In the genomic region with DNA sequence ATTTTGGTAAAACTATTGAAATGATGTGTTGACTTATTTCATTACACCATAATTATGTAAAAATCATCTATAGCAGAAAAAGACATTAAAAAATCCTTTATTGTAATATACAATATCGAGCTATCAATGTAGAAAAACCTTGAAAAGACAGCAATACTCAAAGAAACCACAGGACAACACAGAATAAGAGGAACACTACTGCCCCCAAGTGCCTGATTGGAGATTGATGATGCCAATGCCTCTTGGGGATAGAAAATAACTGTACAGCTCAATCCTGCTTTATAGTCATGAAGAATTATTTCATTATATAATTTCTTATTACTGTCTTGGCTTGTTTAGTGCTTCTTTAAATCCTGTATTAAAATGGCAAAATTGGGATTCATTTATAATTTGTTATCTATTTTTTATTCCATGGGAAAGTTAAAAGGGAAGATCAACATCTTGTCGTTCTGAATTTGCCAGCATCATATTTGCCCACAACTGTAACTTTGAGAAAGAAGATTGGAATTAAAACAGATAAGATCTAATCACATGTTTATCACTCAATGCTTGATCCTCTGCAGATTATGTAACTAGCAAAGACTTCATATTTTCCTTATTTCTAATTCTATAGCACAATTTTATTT, we compare ENCODE assay signal across 8 cellular contexts.
DNase-seq lines count a peak whose midpoint lies in the region; ATAC-seq and TF ChIP-seq lines count a peak whose summit lies in the region.

No MANE protein-coding gene starts in this region.

- no peak overlapping the region for H3K27ac Mint-ChIP-seq in type B pancreatic cell
- H3K27ac Mint-ChIP-seq in T-cell = no peak overlapping the region
- H3K27ac Mint-ChIP-seq in activated CD4-positive, alpha-beta T cell treated with anti-CD3 and anti-CD28 coated beads, Interleukin-2, amount 10 ng/mL, durations not matched to agents 24 days and 14 days = no peak overlapping the region

- POLR2A ChIA-PET in T-cell (lab: Charles Lee) = no interaction called here

- H3K36me3 Mint-ChIP-seq in type B pancreatic cell (no peaks in the 10 kb centered on the region), T-cell (no peaks in the 10 kb centered on the region)
- H3K36me3 Mint-ChIP-seq in activated CD4-positive, alpha-beta T cell treated with anti-CD3 and anti-CD28 coated beads, Interleukin-2, amount 10 ng/mL, durations not matched to agents 24 days and 14 days (ENCODE audit: low read depth) = no peaks in the 10 kb centered on the region

- H3K4me1 ChIP-seq in colonic mucosa = no peaks in the 10 kb centered on the region

- DNase-seq in LoVo (ENCODE audit: low spot score) = peak; percentile 48
- DNase-seq in OCI-M2 (lab: John Stamatoyannopoulos, UW; ENCODE audit: unreplicated experiment) = peak; percentile 32
- no peak for DNase-seq in epithelial cell of proximal tubule (ENCODE audit: low read depth)
- DNase-seq in type B pancreatic cell (ENCODE audit: extremely low spot score, unreplicated experiment) = no peak
- DNase-seq in T-cell = no peak
- no peak for DNase-seq in colonic mucosa
- DNase-seq in activated CD4-positive, alpha-beta T cell treated with anti-CD3 and anti-CD28 coated beads, Interleukin-2, amount 10 ng/mL, durations not matched to agents 24 days and 14 days = no peak

- TF ChIP-seq CTCF in epithelial cell of proximal tubule (conservative IDR thresholded peaks at IDR 0.05; ENCODE audit: low read depth, low read length) (peak; percentile 66), type B pancreatic cell (conservative IDR thresholded peaks at IDR 0.05) (peak; percentile 89), colonic mucosa (IDR thresholded peaks at IDR 0.05) (no peak)

- ATAC-seq in GM18858 (IDR thresholded peaks at IDR 0.05; ENCODE audit: unreplicated experiment) (peak; percentile 70), T-cell (replicated peaks in 1 of 4) (no peak)

- H3K9me3 Mint-ChIP-seq in type B pancreatic cell (no peaks in the 10 kb centered on the region), T-cell (peaks cover 12 to 14% (median 13%) of the 10 kb centered on the region in 3 donors)
- H3K9me3 Mint-ChIP-seq in activated CD4-positive, alpha-beta T cell treated with anti-CD3 and anti-CD28 coated beads, Interleukin-2, amount 10 ng/mL, durations not matched to agents 24 days and 14 days = no peaks in the 10 kb centered on the region

- H3K9ac ChIP-seq in colonic mucosa (ENCODE audit: low read depth in 2 of 2, low read length in 2 of 2) = no peak overlapping the region

- CTCF ChIA-PET in T-cell (lab: Charles Lee) = no interaction called here

- no peak overlapping the region for H3K27ac ChIP-seq in colonic mucosa

- no peaks in the 10 kb centered on the region for H3K27me3 ChIP-seq in colonic mucosa

- no peaks in the 10 kb centered on the region for H3K27me3 Mint-ChIP-seq in type B pancreatic cell
- H3K27me3 Mint-ChIP-seq in T-cell = no peaks in the 10 kb centered on the region
- no peaks in the 10 kb centered on the region for H3K27me3 Mint-ChIP-seq in activated CD4-positive, alpha-beta T cell treated with anti-CD3 and anti-CD28 coated beads, Interleukin-2, amount 10 ng/mL, durations not matched to agents 24 days and 14 days

- intact Hi-C loops in colonic mucosa (cut with DNase I) = no loop called here
- intact Hi-C loops in activated CD4-positive, alpha-beta T cell treated with anti-CD3 and anti-CD28 coated beads, Interleukin-2, amount 10 ng/mL, durations not matched to agents 24 days and 14 days (cut with micrococcal nuclease) = no loop called here

- H3K36me3 ChIP-seq in colonic mucosa = no peaks in the 10 kb centered on the region

- no peak overlapping the region for H3K4me3 Mint-ChIP-seq in type B pancreatic cell
- no peak overlapping the region for H3K4me3 Mint-ChIP-seq in T-cell
- H3K4me3 Mint-ChIP-seq in activated CD4-positive, alpha-beta T cell treated with anti-CD3 and anti-CD28 coated beads, Interleukin-2, amount 10 ng/mL, durations not matched to agents 24 days and 14 days = no peak overlapping the region

- H3K9me3 ChIP-seq in colonic mucosa = no peaks in the 10 kb centered on the region

- H3K4me3 ChIP-seq in epithelial cell of proximal tubule (ENCODE audit: low read depth, low read length) = no peak overlapping the region
- no peak overlapping the region for H3K4me3 ChIP-seq in colonic mucosa

- H3K4me1 Mint-ChIP-seq in type B pancreatic cell (ENCODE audit: unreplicated experiment) = no peaks in the 10 kb centered on the region
- no peaks in the 10 kb centered on the region for H3K4me1 Mint-ChIP-seq in T-cell
- no peaks in the 10 kb centered on the region for H3K4me1 Mint-ChIP-seq in activated CD4-positive, alpha-beta T cell treated with anti-CD3 and anti-CD28 coated beads, Interleukin-2, amount 10 ng/mL, durations not matched to agents 24 days and 14 days

Comparison
In these comparisons a context has a peak if more than half of its experiments do, and no peak if none do; other contexts are left out.
1. DNase-seq: peak in LoVo (single experiment) and OCI-M2 (single experiment); none in epithelial cell of proximal tubule (single experiment), type B pancreatic cell (single experiment), T-cell (0 of 34), colonic mucosa (single experiment) and activated CD4-positive, alpha-beta T cell treated with anti-CD3 and anti-CD28 coated beads, Interleukin-2, amount 10 ng/mL, durations not matched to agents 24 days and 14 days (single experiment).